Comparison of ENCODE assay signal across 15 cellular contexts in the genomic region with DNA sequence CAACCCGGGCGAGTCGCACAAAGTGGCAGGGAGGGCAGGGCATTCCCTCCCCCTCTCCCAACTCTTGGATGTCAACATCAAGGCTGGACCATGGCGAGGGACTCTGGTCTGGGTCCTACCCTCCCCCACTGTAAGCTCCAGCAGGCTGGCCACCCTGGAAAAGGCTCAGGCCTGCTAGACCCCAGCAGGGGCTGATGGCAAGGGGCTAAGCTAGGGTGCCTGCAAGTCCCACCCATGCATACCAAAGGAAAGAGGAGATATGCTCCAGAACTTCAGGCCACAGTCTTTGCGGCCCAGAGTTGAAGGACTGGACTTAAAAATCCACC. TPM values are rescaled to one million over a fixed set of nuclear protein-coding genes. Genes with fewer than 3 reads are reported as not detected.
A peak's percentile ranks its signal among the peaks of the same experiment; 100 is the strongest.
DNase-seq lines count a peak whose midpoint lies in the region; ATAC-seq, FAIRE-seq and TF ChIP-seq lines count a peak whose summit lies in the region.
"Had no signal": no experiment of that assay in that cellular context is flagged by ENCODE, and none has a peak within 500 bp of the region (broad histone marks: within the 10 kb centered on the region; RNA-seq: fewer than 3 reads in every experiment).

No MANE protein-coding gene starts in this region.

- intact Hi-C loops in left ventricle myocardium inferior (cut with micrococcal nuclease) = no loop called here
- intact Hi-C loops in kidney (cut with DNase I) = no loop called here

- peak overlapping the region; percentile 84 to 88 for H3K27ac Mint-ChIP-seq in T-cell
- peak overlapping the region; percentile 30 for H3K27ac Mint-ChIP-seq in endothelial cell (ENCODE audit: unreplicated experiment)
- no peak overlapping the region for H3K27ac Mint-ChIP-seq in stimulated activated memory B cell treated with anti-CD40 and anti-IgM and Interleukin-4, amounts not matched to agents 10 μg/mL and 1 μg/mL and 100 μg/mL, for 72 hours

- H3K27me3 Mint-ChIP-seq in T-cell (no peaks in the 10 kb centered on the region), endothelial cell (ENCODE audit: unreplicated experiment) (peaks cover 14% of the 10 kb centered on the region)
- no peaks in the 10 kb centered on the region for H3K27me3 Mint-ChIP-seq in stimulated activated memory B cell treated with anti-CD40 and anti-IgM and Interleukin-4, amounts not matched to agents 10 μg/mL and 1 μg/mL and 100 μg/mL, for 72 hours

- TF ChIP-seq CTCF in left ventricle myocardium inferior (IDR thresholded peaks at IDR 0.05; ENCODE audit: borderline replicate concordance) (no peak), right atrium auricular region (IDR thresholded peaks at IDR 0.05) (no peak), endothelial cell (IDR thresholded peaks at IDR 0.05; ENCODE audit: unreplicated experiment) (no peak), D721Med (IDR thresholded peaks at IDR 0.05; ENCODE audit: insufficient read depth, missing control alignments) (no peak), kidney (IDR thresholded peaks at IDR 0.05; ENCODE audit: borderline replicate concordance, extremely low read depth, insufficient read depth) (no peak)

- CTCF ChIA-PET in T-cell (lab: Charles Lee) = interaction anchor here in 1 of 2 donors (0.6 kb wide), 1 partner anchor 11 kb away, joined by 4 read pairs; no protein-coding TSS in a partner anchor

- peak overlapping the region; percentile 41 to 77 (median 47) for H3K4me3 Mint-ChIP-seq in T-cell
- H3K4me3 Mint-ChIP-seq in endothelial cell (ENCODE audit: unreplicated experiment) = peak overlapping the region; percentile 69
- H3K4me3 Mint-ChIP-seq in stimulated activated memory B cell treated with anti-CD40 and anti-IgM and Interleukin-4, amounts not matched to agents 10 μg/mL and 1 μg/mL and 100 μg/mL, for 72 hours = no peak overlapping the region

- FAIRE-seq in D721Med (lab: Jason Lieb, UNC) = no peak
- no peak for FAIRE-seq in kidney (lab: Jason Lieb, UNC)

- ATAC-seq in T-cell (replicated peaks in 1 of 4) = peak in 2 of 4 experiments; percentile 8 to 36
- ATAC-seq in stimulated activated memory B cell treated with anti-CD40 and anti-IgM and Interleukin-4, amounts not matched to agents 10 μg/mL and 1 μg/mL and 100 μg/mL, for 72 hours = no peak
- ATAC-seq: PC-3 had no signal

- H3K4me1 Mint-ChIP-seq in T-cell (peaks cover 50 to 63% (median 52%) of the 10 kb centered on the region in 3 donors), endothelial cell (ENCODE audit: unreplicated experiment) (peaks cover 67% of the 10 kb centered on the region)
- peaks cover 68% of the 10 kb centered on the region for H3K4me1 Mint-ChIP-seq in stimulated activated memory B cell treated with anti-CD40 and anti-IgM and Interleukin-4, amounts not matched to agents 10 μg/mL and 1 μg/mL and 100 μg/mL, for 72 hours

- H3K9me3 ChIP-seq in left ventricle myocardium inferior (replicated peaks) = no peaks in the 10 kb centered on the region
- no peaks in the 10 kb centered on the region for H3K9me3 ChIP-seq in right atrium auricular region
- H3K9me3 ChIP-seq in kidney (ENCODE audit: control insufficient read depth in 1 of 2, low read length in 2 of 2) = no peaks in the 10 kb centered on the region

- peaks cover 12% of the 10 kb centered on the region for H3K36me3 Mint-ChIP-seq in T-cell
- H3K36me3 Mint-ChIP-seq in endothelial cell (ENCODE audit: low read depth, unreplicated experiment) = peaks cover 11% of the 10 kb centered on the region
- peaks cover 40% of the 10 kb centered on the region for H3K36me3 Mint-ChIP-seq in stimulated activated memory B cell treated with anti-CD40 and anti-IgM and Interleukin-4, amounts not matched to agents 10 μg/mL and 1 μg/mL and 100 μg/mL, for 72 hours

- DNase-seq in left ventricle myocardium inferior (no peak), right atrium auricular region (ENCODE audit: low spot score) (no peak), T-cell (no peak), endothelial cell (ENCODE audit: low spot score) (no peak), D721Med (ENCODE audit: insufficient read length, low spot score) (no peak), SKM-1 treated with dmso at 0.1 percent for 144 hours (lab: John Stamatoyannopoulos, UW; ENCODE audit: unreplicated experiment) (no peak), kidney (no peak)
- DNase-seq: activated CD4-positive, CD25-positive, alpha-beta regulatory T cell treated with anti-CD3 and anti-CD28 coated beads, Interleukin-2, amount 50 U/mL, for 72 hours; activated effector memory CD4-positive, alpha-beta T cell treated with anti-CD3 and anti-CD28 coated beads, Interleukin-2, amount 50 U/mL, for 16 hours; NCI-H187; NCI-H510A; PC-3; SW 1271 had no signal

- H3K27me3 ChIP-seq in left ventricle myocardium inferior (ENCODE audit: low read depth) (no peaks in the 10 kb centered on the region), right atrium auricular region (no peaks in the 10 kb centered on the region)

- H3K4me3 ChIP-seq in left ventricle myocardium inferior = no peak overlapping the region
- H3K4me3 ChIP-seq in right atrium auricular region = no peak overlapping the region
- no peak overlapping the region for H3K4me3 ChIP-seq in kidney (ENCODE audit: low read length in 2 of 2)
- H3K4me3 ChIP-seq: smooth muscle cell had no signal

- H3K9me3 Mint-ChIP-seq in T-cell (no peaks in the 10 kb centered on the region), endothelial cell (ENCODE audit: unreplicated experiment) (no peaks in the 10 kb centered on the region)
- H3K9me3 Mint-ChIP-seq in stimulated activated memory B cell treated with anti-CD40 and anti-IgM and Interleukin-4, amounts not matched to agents 10 μg/mL and 1 μg/mL and 100 μg/mL, for 72 hours = no peaks in the 10 kb centered on the region

- POLR2A ChIA-PET in T-cell (lab: Charles Lee) = interaction anchor here in 1 of 2 donors (0.6 kb wide), 2 partner anchors 17 to 45 kb away, joined by 3 read pairs; no protein-coding TSS in a partner anchor

- H3K36me3 ChIP-seq in left ventricle myocardium inferior (no peaks in the 10 kb centered on the region), right atrium auricular region (no peaks in the 10 kb centered on the region), kidney (ENCODE audit: control insufficient read depth in 1 of 2, insufficient read depth in 2 of 2, low read length in 2 of 2) (no peaks in the 10 kb centered on the region)

- H3K4me1 ChIP-seq in left ventricle myocardium inferior = peaks cover 80% of the 10 kb centered on the region
- H3K4me1 ChIP-seq in right atrium auricular region = peaks cover 0 to 65% of the 10 kb centered on the region in 2 donors
- H3K4me1 ChIP-seq in kidney (ENCODE audit: control insufficient read depth in 1 of 2, insufficient read depth in 1 of 2, low read depth in 1 of 2, low read length in 2 of 2) = peaks cover 6 to 18% of the 10 kb centered on the region in 2 donors

- H3K27ac ChIP-seq in left ventricle myocardium inferior (replicated peaks) (peak overlapping the region; percentile 18), right atrium auricular region (no peak overlapping the region), kidney (ENCODE audit: low read depth in 2 of 2, low read length in 2 of 2) (no peak overlapping the region)

- no peak overlapping the region for H3K9ac ChIP-seq in kidney (ENCODE audit: low read length in 2 of 2)

RNA-seq across cellular contexts. Expression of a gene that starts 19.9 kb away (rescaled TPM):
- total RNA-seq in left ventricle myocardium inferior (22.3 TPM), right atrium auricular region (10 to 100 TPM; 13.5 to 16.9 TPM), T-cell (10 to 100 TPM; 18.9 to 35.1 (median 30.2) TPM), endothelial cell (ENCODE audit: unreplicated experiment) (87.0 TPM), kidney (28.6 TPM)
- polyA plus RNA-seq in kidney (ENCODE audit: insufficient read depth, low read depth, low replicate concordance) = 10.6 TPM

RNA-seq across cellular contexts. Expression of a gene that starts 35.4 kb away (rescaled TPM):
- total RNA-seq in left ventricle myocardium inferior (7.4 TPM), right atrium auricular region (10 to 100 TPM in 1 of 2 donors, 1 to 10 TPM in 1; 9.5 to 10.2 TPM), T-cell (10 to 100 TPM; 28.7 to 43.4 (median 37.9) TPM), endothelial cell (ENCODE audit: unreplicated experiment) (14.7 TPM), kidney (32.5 TPM)
- 18.7 TPM for polyA plus RNA-seq in kidney (ENCODE audit: insufficient read depth, low read depth, low replicate concordance)
